Comparison of ENCODE assay signal across 1 cellular context in genomic region chr19:41940443-41941409, GRCh38.
A peak's percentile ranks its signal among the peaks of the same experiment; 100 is the strongest.
TF ChIP-seq lines count a peak whose summit lies in the region.

No MANE protein-coding gene starts in this region.

TF ChIP-seq in HEK293, 187 proteins besides CTCF, POLR2A, EP300 and RAD21 (continued from another document):
- TF ChIP-seq ZNF280D (tag by site-specific recombination; IDR thresholded peaks at IDR 0.05) (0 out of 2 replicates have a peak, but pooled peaks have one; percentile 26), ZNF670 (tag by site-specific recombination; IDR thresholded peaks at IDR 0.05; ENCODE audit: low read depth) (no peak), ZNF223 (tag by site-specific recombination; IDR thresholded peaks at IDR 0.05) (peak; percentile 38; the same call in 1 of the 2 replicates), EGR2 (tag by site-specific recombination; IDR thresholded peaks at IDR 0.05; ENCODE audit: low read depth) (peak; percentile 82), HIC1 (tag by site-specific recombination; IDR thresholded peaks at IDR 0.05) (no peak), ZBTB1 (tag by site-specific recombination; IDR thresholded peaks at IDR 0.05) (no peak), SALL2 (tag by site-specific recombination; IDR thresholded peaks at IDR 0.05; ENCODE audit: borderline replicate concordance) (no peak), RBAK (tag by site-specific recombination; IDR thresholded peaks at IDR 0.05) (no peak), ZNF549 (tag by site-specific recombination; IDR thresholded peaks at IDR 0.05) (no peak), KLF7 (tag by site-specific recombination; IDR thresholded peaks at IDR 0.05; ENCODE audit: borderline replicate concordance) (peak; percentile 60; the same call in 1 of the 2 replicates), KLF10 (tag by site-specific recombination; IDR thresholded peaks at IDR 0.05) (no peak), ZSCAN4 (tag by site-specific recombination; IDR thresholded peaks at IDR 0.05) (0 out of 2 replicates have a peak, but pooled peaks have one; percentile 21), ZNF184 (tag by site-specific recombination; IDR thresholded peaks at IDR 0.05) (no peak), ZNF146 (tag by site-specific recombination; IDR thresholded peaks at IDR 0.05) (no peak), ZNF423 (tag by site-specific recombination; IDR thresholded peaks at IDR 0.05) (no peak), GLIS1 (tag by site-specific recombination; IDR thresholded peaks at IDR 0.05) (peak; percentile 17), ZNF837 (tag by site-specific recombination; IDR thresholded peaks at IDR 0.05) (no peak), ZNF747 (tag by site-specific recombination; IDR thresholded peaks at IDR 0.05) (no peak), ZBTB10 (tag by site-specific recombination; IDR thresholded peaks at IDR 0.05) (peak; percentile 89), SCRT1 (tag by site-specific recombination; IDR thresholded peaks at IDR 0.05; ENCODE audit: borderline replicate concordance) (no peak), PRDM1 (tag by site-specific recombination; IDR thresholded peaks at IDR 0.05) (peak; percentile 81), ZNF155 (tag by site-specific recombination; IDR thresholded peaks at IDR 0.05) (no peak), ZNF624 (tag by site-specific recombination; IDR thresholded peaks at IDR 0.05) (no peak), ZNF398 (tag by site-specific recombination; IDR thresholded peaks at IDR 0.05) (peak; percentile 96), ZBTB11 (tag by site-specific recombination; conservative IDR thresholded peaks at IDR 0.05; ENCODE audit: low read depth) (0 out of 2 replicates have a peak, but pooled peaks have one; percentile 14), ZNF266 (tag by site-specific recombination; IDR thresholded peaks at IDR 0.05; ENCODE audit: low read depth) (no peak), PATZ1 (tag by site-specific recombination; IDR thresholded peaks at IDR 0.05) (peak; percentile 79), ZNF785 (tag by site-specific recombination; IDR thresholded peaks at IDR 0.05) (peak; percentile 70; the same call in 1 of the 2 replicates), WT1 (tag by site-specific recombination; IDR thresholded peaks at IDR 0.05) (no peak), SP3 (tag by site-specific recombination; IDR thresholded peaks at IDR 0.05) (peak; percentile 53)
